21 cellular contexts compared by ENCODE assay signal in the genomic region with DNA sequence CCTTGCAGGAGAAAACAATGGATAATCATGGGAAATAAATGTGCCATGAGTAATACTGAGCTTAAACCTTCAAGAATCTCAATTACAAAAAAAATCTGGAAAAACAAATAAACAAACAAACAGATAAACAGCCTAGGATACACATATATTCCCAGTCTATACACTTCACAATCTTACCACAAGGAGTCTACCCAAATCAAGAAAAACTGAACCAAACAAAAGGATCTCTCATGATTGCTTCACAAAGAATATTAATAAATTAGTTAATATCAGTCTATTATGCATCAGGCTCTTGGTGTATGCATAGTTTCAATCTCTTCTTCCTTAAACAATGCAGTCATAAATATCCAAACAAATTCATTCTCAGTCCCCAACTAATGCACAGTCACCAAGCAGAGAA. TPM values are rescaled to one million over a fixed set of nuclear protein-coding genes. Genes with fewer than 3 reads are reported as not detected.
"Had no signal": no experiment of that assay in that cellular context is flagged by ENCODE, and none has a peak within 500 bp of the region (broad histone marks: within the 10 kb centered on the region; RNA-seq: fewer than 3 reads in every experiment).

No MANE protein-coding gene starts in this region.

- DNase-seq: activated CD4-positive, alpha-beta T cell treated with anti-CD3 and anti-CD28 coated beads for 1 hour; activated CD8-positive, alpha-beta memory T cell treated with anti-CD3 and anti-CD28 coated beads for 24 hours; activated CD8-positive, alpha-beta memory T cell treated with anti-CD3 and anti-CD28 coated beads, Interleukin-2, amount 50 U/mL, for 48 hours; activated effector memory CD4-positive, alpha-beta T cell treated with Interleukin-2 at 50 U/mL for 16 hours; activated naive CD4-positive, alpha-beta T cell treated with anti-CD3 and anti-CD28 coated beads, Interleukin-2, amount 50 U/mL, for 16 hours; activated T-cell treated with anti-CD3 and anti-CD28 coated beads, Interleukin-2, amount 50 U/mL, for 48 hours; cerebellar nuclear complex; effector CD4-positive, alpha-beta T cell; esophagus squamous epithelium; head of caudate nucleus; psoas muscle; right cardiac atrium; stimulated activated naive CD8-positive, alpha-beta T cell treated with anti-CD3 and anti-CD28 coated beads, Interleukin-15, Interleukin-2, amounts not matched to agents 100 U/mL and 50 U/mL, for 24 hours; substantia nigra; T-helper 2 cell; tibial artery; WERI-Rb-1 had no signal

- H3K27me3 ChIP-seq: ascending aorta had no signal

- H3K27ac ChIP-seq: ascending aorta, esophagus squamous epithelium, psoas muscle, tibial artery, WERI-Rb-1 had no signal

- H3K36me3 ChIP-seq: ascending aorta, esophagus squamous epithelium, tibial artery, WERI-Rb-1 had no signal

- H3K9me3 ChIP-seq: ascending aorta, esophagus squamous epithelium, psoas muscle, tibial artery had no signal

- H3K4me1 ChIP-seq: ascending aorta, psoas muscle had no signal

- H3K4me3 ChIP-seq: ascending aorta, esophagus squamous epithelium, psoas muscle, tibial artery had no signal

RNA-seq across cellular contexts. Expression of a gene that starts 3.2 kb away (rescaled TPM):
- total RNA-seq: ascending aorta, bronchial epithelial cell, endothelial cell of umbilical vein, osteoblast had no signal
- polyA plus RNA-seq: endothelial cell of umbilical vein had no signal
